In genomic region chr15:29083858-29084257, GRCh38 we compare ENCODE assay signal across 27 cellular contexts.
DNase-seq lines count a peak whose midpoint lies in the region; ATAC-seq, FAIRE-seq and TF ChIP-seq lines count a peak whose summit lies in the region.
"Had no signal": no experiment of that assay in that cellular context is flagged by ENCODE, and none has a peak within 500 bp of the region (broad histone marks: within the 10 kb centered on the region; RNA-seq: fewer than 3 reads in every experiment).

No MANE protein-coding gene starts in this region.

- H3K4me1 ChIP-seq in K562 (replicated peaks in 1 of 2; ENCODE audit: control insufficient read depth in 2 of 2, insufficient read depth in 2 of 2, low read length in 2 of 2), result no peaks in the 10 kb centered on the region

- H3K27ac ChIP-seq in C4-2B (peak overlapping the region; percentile 55; the same call in 1 of the 2 replicates), K562 (ENCODE audit: extremely low read depth, low read depth, low read length) (no peak overlapping the region)
- H3K27ac ChIP-seq: 22Rv1; BLaER1 treated with 17β-estradiol and CSF1 and Interleukin-3, amounts not matched to agents 10 nM and 100 nM had no signal

- H3K9me3 Mint-ChIP-seq in activated naive CD8-positive, alpha-beta T cell treated with anti-CD3 and anti-CD28 coated beads, Interleukin-2, amount 50 U/mL, for 24 hours, result peaks cover 4% of the 10 kb centered on the region
- no peaks in the 10 kb centered on the region for H3K9me3 Mint-ChIP-seq in activated naive CD8-positive, alpha-beta T cell treated with anti-CD3 and anti-CD28 coated beads for 36 hours
- H3K9me3 Mint-ChIP-seq: CD4-positive, CD25-positive, alpha-beta regulatory T cell; CD8-positive, alpha-beta memory T cell had no signal

- TF ChIP-seq POLR2A in K562 (conservative IDR thresholded peaks at IDR 0.05), result no peak

- no peak overlapping the region for H3K4me3 Mint-ChIP-seq in activated naive CD8-positive, alpha-beta T cell treated with anti-CD3 and anti-CD28 coated beads, Interleukin-2, amount 50 U/mL, for 24 hours
- no peak overlapping the region for H3K4me3 Mint-ChIP-seq in activated naive CD8-positive, alpha-beta T cell treated with anti-CD3 and anti-CD28 coated beads for 36 hours
- H3K4me3 Mint-ChIP-seq: B cell; CD14-positive monocyte; CD4-positive, alpha-beta memory T cell; CD4-positive, CD25-positive, alpha-beta regulatory T cell; CD8-positive, alpha-beta memory T cell had no signal

- peaks cover 13% of the 10 kb centered on the region for H3K4me1 Mint-ChIP-seq in activated naive CD8-positive, alpha-beta T cell treated with anti-CD3 and anti-CD28 coated beads, Interleukin-2, amount 50 U/mL, for 24 hours
- peaks cover 28% of the 10 kb centered on the region for H3K4me1 Mint-ChIP-seq in activated naive CD8-positive, alpha-beta T cell treated with anti-CD3 and anti-CD28 coated beads for 36 hours
- H3K4me1 Mint-ChIP-seq: B cell, CD14-positive monocyte had no signal

- no peaks in the 10 kb centered on the region for H3K27me3 ChIP-seq in K562 (ENCODE audit: control insufficient read depth in 2 of 2, insufficient read depth in 2 of 2, low read length in 2 of 2)
- H3K27me3 ChIP-seq: BLaER1 treated with 17β-estradiol and CSF1 and Interleukin-3, amounts not matched to agents 10 nM and 100 nM had no signal

- H3K4me2 ChIP-seq in K562 (ENCODE audit: insufficient read depth, low read length), result no peak overlapping the region
- H3K4me2 ChIP-seq: BLaER1 treated with 17β-estradiol and CSF1 and Interleukin-3, amounts not matched to agents 10 nM and 100 nM had no signal

- no peaks in the 10 kb centered on the region for H3K79me2 ChIP-seq in K562 (ENCODE audit: control insufficient read depth, insufficient read depth, low read length)

- intact Hi-C loops in K562 (cut with micrococcal nuclease), result no loop called here

- peaks cover 4% of the 10 kb centered on the region for H3K36me3 Mint-ChIP-seq in activated naive CD8-positive, alpha-beta T cell treated with anti-CD3 and anti-CD28 coated beads, Interleukin-2, amount 50 U/mL, for 24 hours (ENCODE audit: low read depth)
- peaks cover 12% of the 10 kb centered on the region for H3K36me3 Mint-ChIP-seq in activated naive CD8-positive, alpha-beta T cell treated with anti-CD3 and anti-CD28 coated beads for 36 hours
- H3K36me3 Mint-ChIP-seq: CD14-positive monocyte had no signal

- no peak overlapping the region for H3K9ac ChIP-seq in K562 (ENCODE audit: insufficient read depth in 1 of 2, low read depth in 2 of 2, low read length in 2 of 2)
- H3K9ac ChIP-seq: BLaER1 treated with 17β-estradiol and CSF1 and Interleukin-3, amounts not matched to agents 10 nM and 100 nM had no signal

- no peak for DNase-seq in activated naive CD8-positive, alpha-beta T cell treated with anti-CD3 and anti-CD28 coated beads, Interleukin-2, amount 50 U/mL, for 24 hours
- DNase-seq in activated naive CD8-positive, alpha-beta T cell treated with anti-CD3 and anti-CD28 coated beads for 36 hours, result no peak
- no peak for DNase-seq in K562 (ENCODE audit: extremely low read depth in 1 of 4, low spot score in 3 of 4)
- DNase-seq in NCI-H446 (lab: John Stamatoyannopoulos, UW), result no peak
- no peak for DNase-seq in NCI-H128 (lab: John Stamatoyannopoulos, UW; ENCODE audit: unreplicated experiment)
- DNase-seq in T1000 (lab: John Stamatoyannopoulos, UW), result no peak
- DNase-seq: AML-193; CD4-positive, alpha-beta memory T cell; CD4-positive, CD25-positive, alpha-beta regulatory T cell; CD8-positive, alpha-beta memory T cell; COR-L47; DMS 273 treated with DMSO at 0.1 percent for 48 hours; DMS153; DMS53; DMS79; DND-41; EL; GDM1 had no signal

- WGBS in K562 (ENCODE audit: insufficient coverage, low coverage, missing lambda C conversion rate), result 63% methylated on average over 2 of the region's 2 CpGs

- no peak overlapping the region for H2AFZ ChIP-seq in K562 (ENCODE audit: low read depth, low read length)

- H3K9me1 ChIP-seq in K562 (ENCODE audit: control insufficient read depth, insufficient read depth, low read length), result no peaks in the 10 kb centered on the region

- H3K9me3 ChIP-seq in K562 (replicated peaks; ENCODE audit: control insufficient read depth, insufficient read depth, low read depth, low read length), result no peaks in the 10 kb centered on the region

- H3K36me3 ChIP-seq in K562 (ENCODE audit: control insufficient read depth, insufficient read depth, low read length), result no peaks in the 10 kb centered on the region

- no peak for ATAC-seq in activated naive CD8-positive, alpha-beta T cell treated with anti-CD3 and anti-CD28 coated beads, Interleukin-2, amount 50 U/mL, for 24 hours
- no peak for ATAC-seq in K562
- ATAC-seq: GM12878 had no signal

- H3K27me3 Mint-ChIP-seq in activated naive CD8-positive, alpha-beta T cell treated with anti-CD3 and anti-CD28 coated beads, Interleukin-2, amount 50 U/mL, for 24 hours, result no peaks in the 10 kb centered on the region
- H3K27me3 Mint-ChIP-seq in activated naive CD8-positive, alpha-beta T cell treated with anti-CD3 and anti-CD28 coated beads for 36 hours, result no peaks in the 10 kb centered on the region
- H3K27me3 Mint-ChIP-seq: CD4-positive, alpha-beta memory T cell; CD4-positive, CD25-positive, alpha-beta regulatory T cell; CD8-positive, alpha-beta memory T cell had no signal

- no TSS peak for BruUV-seq in K562 (replicated peaks; lab: Mats Ljungman, UMichigan)

- CTCF ChIA-PET in K562 (lab: Yijun Ruan, JAX; ENCODE audit: low intra/inter-chr PET ratio), result no interaction called here

- TF ChIP-seq EP300 in K562 (IDR thresholded peaks at IDR 0.05; ENCODE audit: low read length), result no peak

- no peak for TF ChIP-seq RAD21 in K562 (CRISPR knock-in tag; conservative IDR thresholded peaks at IDR 0.05 in 1 of 2, IDR thresholded peaks at IDR 0.05 in 1 of 2)

- TF ChIP-seq CTCF in C4-2B (conservative IDR thresholded peaks at IDR 0.05) (no peak), K562 (IDR thresholded peaks at IDR 0.05 in 2 of 3, conservative IDR thresholded peaks at IDR 0.05 in 1 of 3; ENCODE audit: insufficient read depth in 2 of 3, low read depth in 1 of 3, low read length in 3 of 3) (no peak)

- H4K20me1 ChIP-seq in K562 (replicated peaks; ENCODE audit: control insufficient read depth, insufficient read depth, low read length), result no peaks in the 10 kb centered on the region
- H4K20me1 ChIP-seq: BLaER1 treated with 17β-estradiol and CSF1 and Interleukin-3, amounts not matched to agents 10 nM and 100 nM had no signal

- FAIRE-seq in A204.1 (lab: Jason Lieb, UNC) (peak; percentile 9), K562 (lab: Jason Lieb, UNC) (no peak)
- FAIRE-seq: GM12878, GM12892, GM18507 had no signal

- in situ Hi-C loops in K562 (cut with MboI), result no loop called here

- H3K27ac Mint-ChIP-seq in activated naive CD8-positive, alpha-beta T cell treated with anti-CD3 and anti-CD28 coated beads, Interleukin-2, amount 50 U/mL, for 24 hours, result peak overlapping the region; percentile 19
- H3K27ac Mint-ChIP-seq in activated naive CD8-positive, alpha-beta T cell treated with anti-CD3 and anti-CD28 coated beads for 36 hours, result no peak overlapping the region
- H3K27ac Mint-ChIP-seq: B cell; CD14-positive monocyte; CD4-positive, alpha-beta memory T cell; CD8-positive, alpha-beta memory T cell had no signal

- no peak overlapping the region for H3K4me3 ChIP-seq in K562
- H3K4me3 ChIP-seq: BLaER1 treated with 17β-estradiol and CSF1 and Interleukin-3, amounts not matched to agents 10 nM and 100 nM; GM12878 had no signal

- POLR2A ChIA-PET in K562 (lab: Yijun Ruan, JAX), result interaction anchor here (0.7 to 0.8 kb wide), 2 partner anchors 30 to 35 kb away, joined by 4 read pairs; no protein-coding TSS in a partner anchor

TF ChIP-seq in K562, 482 proteins besides CTCF, POLR2A, EP300 and RAD21:
- TF ChIP-seq ZNF133 (CRISPR knock-in tag; IDR thresholded peaks at IDR 0.05), result no peak
- TF ChIP-seq ZNF316 (IDR thresholded peaks at IDR 0.05), result peak; percentile 78
- TF ChIP-seq C11orf30 (IDR thresholded peaks at IDR 0.05; ENCODE audit: low read depth), result peak; percentile 65
- TF ChIP-seq ZNF561 (CRISPR knock-in tag; conservative IDR thresholded peaks at IDR 0.05), result no peak
